ENCODE assay signal across 1 cellular context in the genomic region with DNA sequence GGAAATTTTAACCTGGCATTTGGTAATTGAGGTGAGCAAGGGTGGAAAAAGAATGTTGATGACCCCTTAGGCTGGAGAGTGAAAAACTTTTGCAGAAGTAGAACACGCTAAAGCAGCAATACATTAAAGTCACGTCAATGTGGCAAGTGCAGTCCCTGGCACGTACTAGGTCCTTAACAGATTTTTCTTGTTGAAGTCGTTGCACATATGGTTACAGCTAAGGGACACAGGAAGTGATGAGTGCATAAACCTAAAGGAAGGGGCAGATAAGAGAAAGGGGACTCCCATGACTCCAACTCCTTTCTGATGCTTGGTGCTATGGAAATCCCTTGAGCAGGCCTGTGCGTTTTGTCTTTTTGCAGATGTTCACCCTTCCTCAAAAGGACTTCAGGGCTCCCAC.
TF ChIP-seq lines count a peak whose summit lies in the region.

No MANE protein-coding gene starts in this region.

TF ChIP-seq in GM23338, 12 proteins besides CTCF, POLR2A, EP300 and RAD21 (continued from another document):
- TF ChIP-seq, protein P1, sequence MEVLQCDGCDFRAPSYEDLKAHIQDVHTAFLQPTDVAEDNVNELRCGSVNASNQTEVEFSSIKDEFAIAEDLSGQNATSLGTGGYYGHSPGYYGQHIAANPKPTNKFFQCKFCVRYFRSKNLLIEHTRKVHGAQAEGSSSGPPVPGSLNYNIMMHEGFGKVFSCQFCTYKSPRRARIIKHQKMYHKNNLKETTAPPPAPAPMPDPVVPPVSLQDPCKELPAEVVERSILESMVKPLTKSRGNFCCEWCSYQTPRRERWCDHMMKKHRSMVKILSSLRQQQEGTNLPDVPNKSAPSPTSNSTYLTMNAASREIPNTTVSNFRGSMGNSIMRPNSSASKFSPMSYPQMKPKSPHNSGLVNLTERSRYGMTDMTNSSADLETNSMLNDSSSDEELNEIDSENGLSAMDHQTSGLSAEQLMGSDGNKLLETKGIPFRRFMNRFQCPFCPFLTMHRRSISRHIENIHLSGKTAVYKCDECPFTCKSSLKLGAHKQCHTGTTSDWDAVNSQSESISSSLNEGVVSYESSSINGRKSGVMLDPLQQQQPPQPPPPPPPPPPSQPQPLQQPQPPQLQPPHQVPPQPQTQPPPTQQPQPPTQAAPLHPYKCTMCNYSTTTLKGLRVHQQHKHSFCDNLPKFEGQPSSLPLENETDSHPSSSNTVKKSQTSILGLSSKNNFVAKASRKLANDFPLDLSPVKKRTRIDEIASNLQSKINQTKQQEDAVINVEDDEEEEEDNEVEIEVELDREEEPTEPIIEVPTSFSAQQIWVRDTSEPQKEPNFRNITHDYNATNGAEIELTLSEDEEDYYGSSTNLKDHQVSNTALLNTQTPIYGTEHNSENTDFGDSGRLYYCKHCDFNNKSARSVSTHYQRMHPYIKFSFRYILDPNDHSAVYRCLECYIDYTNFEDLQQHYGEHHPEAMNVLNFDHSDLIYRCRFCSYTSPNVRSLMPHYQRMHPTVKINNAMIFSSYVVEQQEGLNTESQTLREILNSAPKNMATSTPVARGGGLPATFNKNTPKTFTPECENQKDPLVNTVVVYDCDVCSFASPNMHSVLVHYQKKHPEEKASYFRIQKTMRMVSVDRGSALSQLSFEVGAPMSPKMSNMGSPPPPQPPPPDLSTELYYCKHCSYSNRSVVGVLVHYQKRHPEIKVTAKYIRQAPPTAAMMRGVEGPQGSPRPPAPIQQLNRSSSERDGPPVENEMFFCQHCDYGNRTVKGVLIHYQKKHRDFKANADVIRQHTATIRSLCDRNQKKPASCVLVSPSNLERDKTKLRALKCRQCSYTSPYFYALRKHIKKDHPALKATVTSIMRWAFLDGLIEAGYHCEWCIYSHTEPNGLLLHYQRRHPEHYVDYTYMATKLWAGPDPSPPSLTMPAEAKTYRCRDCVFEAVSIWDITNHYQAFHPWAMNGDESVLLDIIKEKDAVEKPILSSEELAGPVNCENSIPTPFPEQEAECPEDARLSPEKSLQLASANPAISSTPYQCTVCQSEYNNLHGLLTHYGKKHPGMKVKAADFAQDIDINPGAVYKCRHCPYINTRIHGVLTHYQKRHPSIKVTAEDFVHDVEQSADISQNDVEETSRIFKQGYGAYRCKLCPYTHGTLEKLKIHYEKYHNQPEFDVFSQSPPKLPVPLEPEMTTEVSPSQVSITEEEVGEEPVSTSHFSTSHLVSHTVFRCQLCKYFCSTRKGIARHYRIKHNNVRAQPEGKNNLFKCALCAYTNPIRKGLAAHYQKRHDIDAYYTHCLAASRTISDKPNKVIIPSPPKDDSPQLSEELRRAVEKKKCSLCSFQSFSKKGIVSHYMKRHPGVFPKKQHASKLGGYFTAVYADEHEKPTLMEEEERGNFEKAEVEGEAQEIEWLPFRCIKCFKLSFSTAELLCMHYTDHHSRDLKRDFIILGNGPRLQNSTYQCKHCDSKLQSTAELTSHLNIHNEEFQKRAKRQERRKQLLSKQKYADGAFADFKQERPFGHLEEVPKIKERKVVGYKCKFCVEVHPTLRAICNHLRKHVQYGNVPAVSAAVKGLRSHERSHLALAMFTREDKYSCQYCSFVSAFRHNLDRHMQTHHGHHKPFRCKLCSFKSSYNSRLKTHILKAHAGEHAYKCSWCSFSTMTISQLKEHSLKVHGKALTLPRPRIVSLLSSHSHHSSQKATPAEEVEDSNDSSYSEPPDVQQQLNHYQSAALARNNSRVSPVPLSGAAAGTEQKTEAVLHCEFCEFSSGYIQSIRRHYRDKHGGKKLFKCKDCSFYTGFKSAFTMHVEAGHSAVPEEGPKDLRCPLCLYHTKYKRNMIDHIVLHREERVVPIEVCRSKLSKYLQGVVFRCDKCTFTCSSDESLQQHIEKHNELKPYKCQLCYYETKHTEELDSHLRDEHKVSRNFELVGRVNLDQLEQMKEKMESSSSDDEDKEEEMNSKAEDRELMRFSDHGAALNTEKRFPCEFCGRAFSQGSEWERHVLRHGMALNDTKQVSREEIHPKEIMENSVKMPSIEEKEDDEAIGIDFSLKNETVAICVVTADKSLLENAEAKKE (CRISPR knock-in tag; IDR thresholded peaks at IDR 0.05), result no peak
- TF ChIP-seq POLR2AphosphoS5 (IDR thresholded peaks at IDR 0.05; ENCODE audit: low read depth), result no peak
- no peak for TF ChIP-seq STAT1 (IDR thresholded peaks at IDR 0.05; ENCODE audit: unreplicated experiment)
- TF ChIP-seq, protein P2, sequence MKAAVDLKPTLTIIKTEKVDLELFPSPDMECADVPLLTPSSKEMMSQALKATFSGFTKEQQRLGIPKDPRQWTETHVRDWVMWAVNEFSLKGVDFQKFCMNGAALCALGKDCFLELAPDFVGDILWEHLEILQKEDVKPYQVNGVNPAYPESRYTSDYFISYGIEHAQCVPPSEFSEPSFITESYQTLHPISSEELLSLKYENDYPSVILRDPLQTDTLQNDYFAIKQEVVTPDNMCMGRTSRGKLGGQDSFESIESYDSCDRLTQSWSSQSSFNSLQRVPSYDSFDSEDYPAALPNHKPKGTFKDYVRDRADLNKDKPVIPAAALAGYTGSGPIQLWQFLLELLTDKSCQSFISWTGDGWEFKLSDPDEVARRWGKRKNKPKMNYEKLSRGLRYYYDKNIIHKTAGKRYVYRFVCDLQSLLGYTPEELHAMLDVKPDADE (IDR thresholded peaks at IDR 0.05), result no peak
- TF ChIP-seq CREB1 (CRISPR knock-in tag; IDR thresholded peaks at IDR 0.05; ENCODE audit: low read depth), result no peak
TF ChIP-seq in GM23338: peak in this region for 0.
